In the genomic region with DNA sequence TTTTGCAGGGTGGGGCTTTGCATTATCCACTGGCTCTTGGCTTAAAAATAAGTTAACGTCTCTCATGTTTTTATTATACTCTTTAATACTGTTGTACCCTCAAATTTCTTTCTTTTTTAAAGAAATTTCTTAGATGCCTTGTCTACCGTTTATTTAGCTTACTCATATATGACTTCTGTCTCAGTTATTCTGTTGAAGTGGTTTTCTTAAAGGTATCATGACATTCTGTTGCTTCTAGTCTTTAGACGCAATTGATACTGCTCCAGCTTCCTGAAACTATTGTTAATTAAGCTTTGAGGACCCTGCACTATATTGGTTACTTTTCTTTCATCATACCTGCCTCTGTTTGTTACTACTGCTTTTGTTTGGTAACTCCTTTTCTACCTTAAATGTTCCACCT, we compare ENCODE assay signal across 7 cellular contexts.
"Had no signal": no experiment of that assay in that cellular context is flagged by ENCODE, and none has a peak within 500 bp of the region (broad histone marks: within the 10 kb centered on the region; RNA-seq: fewer than 3 reads in every experiment).

No MANE protein-coding gene starts in this region.

- H3K4me3 ChIP-seq: hepatocyte, tibial artery had no signal

- H3K9me3 ChIP-seq: tibial artery had no signal

- ATAC-seq: right cardiac atrium had no signal

- H3K27ac ChIP-seq: hepatocyte, tibial artery had no signal

- H3K4me2 ChIP-seq: hepatocyte had no signal

- DNase-seq: activated effector memory CD4-positive, alpha-beta T cell treated with anti-CD3 and anti-CD28 coated beads, Interleukin-2, amount 50 U/mL, for 16 hours; activated T-cell treated with anti-CD3 and anti-CD28 coated beads, Interleukin-2, amount 50 U/mL, for 1 hour; amygdala; midbrain; right cardiac atrium; tibial artery had no signal

- H3K27me3 ChIP-seq: hepatocyte, tibial artery had no signal
